ENCODE assay signal across 25 cellular contexts in the genomic region with DNA sequence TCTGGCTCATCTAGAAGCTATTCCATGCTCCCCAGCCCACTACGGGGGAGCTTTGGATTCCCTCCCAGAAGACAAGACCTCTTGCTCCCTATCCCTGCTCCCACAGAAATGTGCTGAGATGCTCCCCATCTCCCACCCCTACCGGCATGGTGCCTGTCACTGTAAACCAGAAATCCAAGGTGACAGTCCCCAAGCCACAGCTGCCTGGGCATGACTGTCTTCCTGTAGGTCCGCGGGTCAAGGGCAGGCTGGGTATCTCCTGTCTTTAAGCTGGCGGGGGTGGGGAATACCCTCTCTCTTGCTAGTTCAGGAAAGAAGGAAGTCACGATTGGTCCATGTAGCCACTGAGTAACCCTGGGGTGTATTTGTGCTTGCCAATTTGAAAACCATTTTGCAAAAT. TPM values are rescaled to one million over a fixed set of nuclear protein-coding genes. Genes with fewer than 3 reads are reported as not detected.
"Had no signal": no experiment of that assay in that cellular context is flagged by ENCODE, and none has a peak within 500 bp of the region (broad histone marks: within the 10 kb centered on the region; RNA-seq: fewer than 3 reads in every experiment).

No MANE protein-coding gene starts in this region.

- H3K27ac ChIP-seq: breast epithelium, coronary artery, left ventricle myocardium inferior, neural progenitor cell, psoas muscle, right lobe of liver, tibial artery, vagina, WERI-Rb-1 had no signal

- ATAC-seq: activated CD4-positive, alpha-beta T cell treated with anti-CD3 and anti-CD28 coated beads for 36 hours; naive thymus-derived CD4-positive, alpha-beta T cell; psoas muscle had no signal

- H3K36me3 ChIP-seq: breast epithelium, left ventricle myocardium inferior, neural progenitor cell, right lobe of liver, tibial artery, vagina, WERI-Rb-1 had no signal

- H3K4me3 ChIP-seq: breast epithelium, coronary artery, left ventricle myocardium inferior, mucosa of descending colon, neural progenitor cell, psoas muscle, right lobe of liver, tibial artery, vagina had no signal

- H3K27me3 ChIP-seq: breast epithelium, neural progenitor cell, right lobe of liver, vagina had no signal

- H3K4me1 ChIP-seq: breast epithelium, left ventricle myocardium inferior, neural progenitor cell, psoas muscle, right lobe of liver, tibial artery, vagina had no signal

- H3K9me3 ChIP-seq: breast epithelium, left ventricle myocardium inferior, mucosa of descending colon, psoas muscle, right lobe of liver, tibial artery, vagina had no signal

- DNase-seq: activated CD4-positive, alpha-beta memory T cell treated with anti-CD3 and anti-CD28 coated beads for 36 hours; activated CD4-positive, alpha-beta T cell treated with anti-CD3 and anti-CD28 coated beads for 36 hours; activated naive CD4-positive, alpha-beta T cell treated with anti-CD3 and anti-CD28 coated beads, Interleukin-2, amount 50 U/mL, for 16 hours; activated T-cell treated with anti-CD3 and anti-CD28 coated beads, Interleukin-2, amount 50 U/mL, for 1 hour; erythroblast; foreskin melanocyte; kidney; left ventricle myocardium inferior; mammary epithelial cell; mucosa of descending colon; psoas muscle; right lobe of liver; small intestine; stimulated activated CD4-positive, alpha-beta T cell treated with anti-CD3 and anti-CD28 coated beads, Interleukin-15, amount 100 ng/mL, for 24 hours; stimulated activated CD4-positive, alpha-beta T cell treated with anti-CD3 and anti-CD28 coated beads, Interleukin-2, amount 100 ng/mL, for 48 hours; SW 1271; T-helper 2 cell; tibial artery; WERI-Rb-1 had no signal

RNA-seq across cellular contexts. Expression of a gene that starts 12.4 kb away (rescaled TPM):
- total RNA-seq: osteocyte, vagina had no signal
- polyA plus RNA-seq: mammary epithelial cell; naive thymus-derived CD4-positive, alpha-beta T cell had no signal
